Comparison of ENCODE assay signal across 2 cellular contexts in genomic region chr1:18875107-18875795, GRCh38.
TF ChIP-seq lines count a peak whose summit lies in the region.

No MANE protein-coding gene starts in this region.

TF ChIP-seq in HCT116, 20 proteins besides CTCF, POLR2A, EP300 and RAD21:
- no peak for TF ChIP-seq EGR1 (IDR thresholded peaks at IDR 0.05; ENCODE audit: low read depth)
- TF ChIP-seq ZFX (IDR thresholded peaks at IDR 0.05), result no peak; the same call in 1 of the 2 replicates
- no peak for TF ChIP-seq CEBPB (IDR thresholded peaks at IDR 0.05; ENCODE audit: low read depth)
- TF ChIP-seq YY1 (IDR thresholded peaks at IDR 0.05; ENCODE audit: extremely low read depth, insufficient replicate concordance, low read depth, low read length), result peak; percentile 19

TF ChIP-seq in endothelial cell of umbilical vein, 7 proteins besides CTCF, POLR2A, EP300 and RAD21:
- TF ChIP-seq JUN (IDR thresholded peaks at IDR 0.05; ENCODE audit: borderline replicate concordance, insufficient read depth, insufficient read length, low read depth) (no peak), GATA2 (IDR thresholded peaks at IDR 0.05; ENCODE audit: insufficient read depth, insufficient read length, low read depth, low read length) (no peak), EZH2 (IDR thresholded peaks at IDR 0.05; ENCODE audit: borderline replicate concordance, low read depth, low read length, severe bottlenecking) (no peak), MAX (IDR thresholded peaks at IDR 0.05; ENCODE audit: insufficient read depth, insufficient read length) (no peak), FOS (IDR thresholded peaks at IDR 0.05; ENCODE audit: borderline replicate concordance, insufficient read depth, low read length) (no peak), POLR2AphosphoS5 (IDR thresholded peaks at IDR 0.05; ENCODE audit: insufficient read depth, low read depth, low read length) (no peak), MYC (IDR thresholded peaks at IDR 0.05; ENCODE audit: low read depth, low read length) (no peak)
